ENCODE assay signal across 1 cellular context in genomic region chr1:12081648-12082396, GRCh38.
TF ChIP-seq lines count a peak whose summit lies in the region.

No MANE protein-coding gene starts in this region.

TF ChIP-seq in K562, 482 proteins besides CTCF, POLR2A, EP300 and RAD21 (continued from another document and continues in another):
- TF ChIP-seq ZFP91 (CRISPR knock-in tag; IDR thresholded peaks at IDR 0.05): no peak
- no peak for TF ChIP-seq JUN (IDR thresholded peaks at IDR 0.05; ENCODE audit: borderline replicate concordance, low read depth, low read length)
- no peak for TF ChIP-seq JUN (CRISPR knock-in tag; IDR thresholded peaks at IDR 0.05; ENCODE audit: borderline replicate concordance)
- no peak for TF ChIP-seq ID3 (CRISPR knock-in tag; IDR thresholded peaks at IDR 0.05)
- TF ChIP-seq ID3 (tag; IDR thresholded peaks at IDR 0.05): 0 out of 2 replicates have a peak, but pooled peaks have one; percentile 29
- TF ChIP-seq THRA (IDR thresholded peaks at IDR 0.05): no peak
- TF ChIP-seq KLF13 (tag; IDR thresholded peaks at IDR 0.05; ENCODE audit: borderline replicate concordance, low read depth): no peak
- TF ChIP-seq NR4A1 (CRISPR knock-in tag; IDR thresholded peaks at IDR 0.05): no peak
- no peak for TF ChIP-seq NR4A1 (tag; IDR thresholded peaks at IDR 0.05)
- TF ChIP-seq ZNF316 (IDR thresholded peaks at IDR 0.05): no peak
- TF ChIP-seq HNRNPK (IDR thresholded peaks at IDR 0.05; ENCODE audit: low read depth, low read length, poor library complexity, severe bottlenecking): no peak
- no peak for TF ChIP-seq ZNF79 (CRISPR knock-in tag; IDR thresholded peaks at IDR 0.05; ENCODE audit: low read depth)
- TF ChIP-seq THAP7 (CRISPR knock-in tag; IDR thresholded peaks at IDR 0.05): peak; percentile 86
- no peak for TF ChIP-seq BMI1 (IDR thresholded peaks at IDR 0.05; ENCODE audit: low read length)
- no peak for TF ChIP-seq HMBOX1 (IDR thresholded peaks at IDR 0.05)
- no peak for TF ChIP-seq OTX1 (CRISPR knock-in tag; IDR thresholded peaks at IDR 0.05)
- TF ChIP-seq TAF9B (IDR thresholded peaks at IDR 0.05; ENCODE audit: partially characterized antibody): no peak
- TF ChIP-seq CTCFL (IDR thresholded peaks at IDR 0.05; ENCODE audit: borderline replicate concordance, insufficient read depth, low read depth, low read length, poor library complexity, severe bottlenecking): no peak
- no peak for TF ChIP-seq SMARCA5 (IDR thresholded peaks at IDR 0.05)
- TF ChIP-seq ZBTB40 (IDR thresholded peaks at IDR 0.05): peak; percentile 96
- TF ChIP-seq ZBTB40 (CRISPR knock-in tag; IDR thresholded peaks at IDR 0.05): no peak
- no peak for TF ChIP-seq MAZ (CRISPR knock-in tag; conservative IDR thresholded peaks at IDR 0.05 in 1 of 2, IDR thresholded peaks at IDR 0.05 in 1 of 2)
- TF ChIP-seq GABPA (tag; conservative IDR thresholded peaks at IDR 0.05; ENCODE audit: low read depth): peak; percentile 95
- TF ChIP-seq CBX1 (IDR thresholded peaks at IDR 0.05; ENCODE audit: low read depth): no peak
- TF ChIP-seq MCM3 (IDR thresholded peaks at IDR 0.05): no peak
- TF ChIP-seq STAT5A (IDR thresholded peaks at IDR 0.05; ENCODE audit: borderline replicate concordance, low read length): no peak
- no peak for TF ChIP-seq IRF1 (CRISPR knock-in tag; IDR thresholded peaks at IDR 0.05; ENCODE audit: borderline replicate concordance)
- no peak for TF ChIP-seq ZBTB12 (CRISPR knock-in tag; IDR thresholded peaks at IDR 0.05)
- 0 out of 2 replicates have a peak, but pooled peaks have one; percentile 23 for TF ChIP-seq ZNF384 (IDR thresholded peaks at IDR 0.05; ENCODE audit: low read depth, low read length)
- TF ChIP-seq NCOR1 (IDR thresholded peaks at IDR 0.05): no peak
- no peak for TF ChIP-seq ZBTB26 (CRISPR knock-in tag; IDR thresholded peaks at IDR 0.05)
- TF ChIP-seq ZNF232 (CRISPR knock-in tag; IDR thresholded peaks at IDR 0.05): no peak
- no peak for TF ChIP-seq TGIF2 (CRISPR knock-in tag; IDR thresholded peaks at IDR 0.05)
- TF ChIP-seq RNF2 (IDR thresholded peaks at IDR 0.05): no peak
- TF ChIP-seq MXI1 (IDR thresholded peaks at IDR 0.05; ENCODE audit: low read depth, low read length): no peak
- peak; percentile 36; the same call in 1 of the 2 replicates for TF ChIP-seq ZNF511 (CRISPR knock-in tag; IDR thresholded peaks at IDR 0.05)
- no peak for TF ChIP-seq SP1 (CRISPR knock-in tag; IDR thresholded peaks at IDR 0.05)
- peak; percentile 35; the same call in 1 of the 2 replicates for TF ChIP-seq IRF9 (tag; IDR thresholded peaks at IDR 0.05)
- no peak for TF ChIP-seq CHD4 (IDR thresholded peaks at IDR 0.05; ENCODE audit: insufficient read depth, insufficient replicate concordance, low read depth, low read length, poor library complexity, severe bottlenecking)
- TF ChIP-seq POLR2G (IDR thresholded peaks at IDR 0.05; ENCODE audit: low read depth, low read length): peak; percentile 29; the same call in 1 of the 2 replicates
- no peak for TF ChIP-seq ZNF695 (CRISPR knock-in tag; IDR thresholded peaks at IDR 0.05)
